ENCODE assay signal across 8 cellular contexts in the genomic region with DNA sequence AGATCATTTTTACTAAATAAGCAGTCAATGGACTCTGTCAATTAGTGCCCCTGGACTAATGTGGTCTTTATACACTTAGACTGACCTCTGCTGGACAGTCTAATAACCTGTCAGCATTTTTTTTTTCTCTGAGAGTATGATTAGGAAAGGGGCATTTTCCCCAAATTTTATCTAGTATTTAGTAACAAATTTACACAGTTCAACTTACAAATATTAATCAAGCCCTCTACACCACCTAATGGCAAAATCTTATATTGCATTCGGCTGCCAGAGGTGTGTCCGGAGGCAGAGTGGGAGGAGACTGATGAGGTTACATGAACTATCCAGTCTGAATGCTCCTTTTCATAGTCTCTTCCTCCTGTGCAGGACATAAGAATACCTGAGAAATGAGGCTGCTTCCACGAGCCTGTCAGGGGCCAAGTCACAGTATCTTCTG. TPM values are rescaled to one million over a fixed set of nuclear protein-coding genes. Genes with fewer than 3 reads are reported as not detected.
DNase-seq lines count a peak whose midpoint lies in the region; ATAC-seq and TF ChIP-seq lines count a peak whose summit lies in the region.

No MANE protein-coding gene starts in this region.

- TF ChIP-seq CTCF in PC-3 (conservative IDR thresholded peaks at IDR 0.05; ENCODE audit: low read depth, low read length) (peak; percentile 80), foreskin fibroblast (IDR thresholded peaks at IDR 0.05; ENCODE audit: low read depth, low read length) (peak; percentile 60)

- CTCF ChIA-PET in PC-3 (lab: Charles Lee) = no interaction called here

- H3K27me3 Mint-ChIP-seq in activated T-cell treated with anti-CD3 and anti-CD28 coated beads, Interleukin-2, amount 50 U/mL, for 72 hours (ENCODE audit: low read depth) = no peaks in the 10 kb centered on the region

- POLR2A ChIA-PET in PC-3 (lab: Charles Lee; ENCODE audit: unreplicated experiment) = no interaction called here

- intact Hi-C loops in PC-3 (cut with micrococcal nuclease) = loop anchor here (1.0 to 5.0 kb wide), 4 partner anchors 129 to 449 kb away; no protein-coding TSS in a partner anchor

- H3K9me2 ChIP-seq in PC-3 (replicated peaks; ENCODE audit: low read length) = no peaks in the 10 kb centered on the region

- H3K9me3 ChIP-seq in PC-3 (ENCODE audit: low read length) = no peaks in the 10 kb centered on the region

- no peaks in the 10 kb centered on the region for H3K36me3 Mint-ChIP-seq in activated T-cell treated with anti-CD3 and anti-CD28 coated beads, Interleukin-2, amount 50 U/mL, for 72 hours (ENCODE audit: insufficient read depth in 2 of 2)

- peak overlapping the region; percentile 32 for H3K4me2 ChIP-seq in PC-3 (ENCODE audit: low read length)

- DNase-seq in COLO668 (lab: John Stamatoyannopoulos, UW; ENCODE audit: unreplicated experiment) (peak; percentile 9), HPDE6-E6E7 (ENCODE audit: extremely low spot score) (peak; percentile 43), PC-3 (peak; percentile 94), foreskin fibroblast (peak; percentile 48 to 74), pons (ENCODE audit: low spot score) (peak; percentile 63)
- DNase-seq in activated T-cell treated with anti-CD3 and anti-CD28 coated beads, Interleukin-2, amount 50 U/mL, for 72 hours = peak; percentile 51 to 58

- peak overlapping the region; percentile 57 for H3K27ac Mint-ChIP-seq in activated T-cell treated with anti-CD3 and anti-CD28 coated beads, Interleukin-2, amount 50 U/mL, for 72 hours

- peak overlapping the region; percentile 35; the same call in 1 of the 2 replicates for H2AFZ ChIP-seq in PC-3 (ENCODE audit: low read length)

- H3F3A ChIP-seq in PC-3 (ENCODE audit: low read length, unreplicated experiment) = no peaks in the 10 kb centered on the region

- ATAC-seq in GM19328 (IDR thresholded peaks at IDR 0.05; ENCODE audit: unreplicated experiment) = peak; percentile 67
- ATAC-seq in PC-3 = peak; percentile 100
- peak; percentile 72 to 78 for ATAC-seq in activated T-cell treated with anti-CD3 and anti-CD28 coated beads, Interleukin-2, amount 50 U/mL, for 72 hours (replicated peaks in 1 of 2)
- ATAC-seq in HG03045 (IDR thresholded peaks at IDR 0.05; ENCODE audit: unreplicated experiment) = no peak

- 0 out of 2 replicates have a peak, but pooled peaks cover 3% of the 10 kb centered on the region for H3K4me1 ChIP-seq in PC-3 (ENCODE audit: insufficient read depth, low read length)

- no peaks in the 10 kb centered on the region for H3K79me2 ChIP-seq in PC-3 (ENCODE audit: low read length)

- no peaks in the 10 kb centered on the region for H4K20me1 ChIP-seq in PC-3 (ENCODE audit: low read length)

- peaks cover 11% of the 10 kb centered on the region for H3K4me1 Mint-ChIP-seq in activated T-cell treated with anti-CD3 and anti-CD28 coated beads, Interleukin-2, amount 50 U/mL, for 72 hours (ENCODE audit: low read depth)

- no peak overlapping the region for H3K27ac ChIP-seq in PC-3 (ENCODE audit: low read length)

- H3K27me3 ChIP-seq in PC-3 (ENCODE audit: low read length) = no peaks in the 10 kb centered on the region

- H3K9me3 Mint-ChIP-seq in activated T-cell treated with anti-CD3 and anti-CD28 coated beads, Interleukin-2, amount 50 U/mL, for 72 hours = no peaks in the 10 kb centered on the region

- no TSS peak for BruUV-seq in PC-3 (replicated peaks; lab: Mats Ljungman, UMichigan)

- no peak overlapping the region for H3K9ac ChIP-seq in PC-3 (ENCODE audit: low read length)

- H3K4me3 ChIP-seq in PC-3 (ENCODE audit: low read length) (no peak overlapping the region), foreskin fibroblast (ENCODE audit: low read depth in 1 of 2, low read length in 2 of 2) (no peak overlapping the region)

- H3K4me3 Mint-ChIP-seq in activated T-cell treated with anti-CD3 and anti-CD28 coated beads, Interleukin-2, amount 50 U/mL, for 72 hours = no peak overlapping the region

- peaks cover 6% of the 10 kb centered on the region for H3K36me3 ChIP-seq in PC-3 (ENCODE audit: low read depth, low read length)

RNA-seq across cellular contexts. Expression of a gene that starts 36.0 kb away (rescaled TPM):
- 1.5 and 1.8 TPM in 2 replicates for total RNA-seq in PC-3 (2014; rRNA removed)
- 1 to 10 TPM; 1.3 to 2.0 TPM for total RNA-seq in activated T-cell treated with anti-CD3 and anti-CD28 coated beads, Interleukin-2, amount 50 U/mL, for 72 hours

RNA-seq across cellular contexts. Expression of a gene that starts 43.8 kb away (rescaled TPM):
- total RNA-seq in PC-3 (2014; rRNA removed) = 20.3 and 25.5 TPM in 2 replicates
- total RNA-seq in activated T-cell treated with anti-CD3 and anti-CD28 coated beads, Interleukin-2, amount 50 U/mL, for 72 hours = 10 to 100 TPM; 25.2 to 25.9 TPM

RNA-seq across cellular contexts. Expression of a gene that starts 44.0 kb away (rescaled TPM):
- 11.7 and 17.1 TPM in 2 replicates for total RNA-seq in PC-3 (2014; rRNA removed)
- 10 to 100 TPM in 1 of 2 donors, 1 to 10 TPM in 1; 5.9 to 11.0 TPM for total RNA-seq in activated T-cell treated with anti-CD3 and anti-CD28 coated beads, Interleukin-2, amount 50 U/mL, for 72 hours

Comparison
In these comparisons a context has a peak if more than half of its experiments do, and no peak if none do; other contexts are left out.
1. DNase-seq: peak in every context shown above with its lines; median percentile 94 in PC-3; 63 in pons; 61 in foreskin fibroblast; 54 in activated T-cell treated with anti-CD3 and anti-CD28 coated beads, Interleukin-2, amount 50 U/mL, for 72 hours; 43 in HPDE6-E6E7; 9 in COLO668.